In the genomic region with DNA sequence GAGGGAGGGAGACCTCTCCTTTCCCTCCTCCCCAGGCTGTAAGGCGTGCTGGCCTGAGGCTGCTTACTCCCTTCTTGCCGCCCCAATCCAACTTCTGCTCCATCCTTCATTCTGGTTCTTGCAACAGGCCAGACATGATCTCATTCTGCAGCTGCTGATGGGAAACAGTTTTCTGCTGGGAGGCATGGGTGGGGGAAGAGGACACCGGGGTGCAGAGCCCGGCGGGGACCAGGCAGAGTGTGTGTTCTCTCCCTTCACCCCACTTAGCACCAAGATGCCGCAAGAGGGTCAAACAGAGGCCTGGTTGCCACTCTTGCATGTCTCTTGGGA, we compare ENCODE assay signal across 9 cellular contexts. TPM values are rescaled to one million over a fixed set of nuclear protein-coding genes. Genes with fewer than 3 reads are reported as not detected.
DNase-seq lines count a peak whose midpoint lies in the region; ATAC-seq and TF ChIP-seq lines count a peak whose summit lies in the region.
"Had no signal": no experiment of that assay in that cellular context is flagged by ENCODE, and none has a peak within 500 bp of the region (broad histone marks: within the 10 kb centered on the region; RNA-seq: fewer than 3 reads in every experiment).

No MANE protein-coding gene starts in this region.

- peaks cover 0 to 14% (median 3%) of the 10 kb centered on the region in 11 experiments; a peak in 10 of 22 replicates for H3K36me3 ChIP-seq in BLaER1 treated with 17β-estradiol and CSF1 and Interleukin-3, amounts not matched to agents 10 nM and 100 nM
- no peaks in the 10 kb centered on the region for H3K36me3 ChIP-seq in HUES6 (ENCODE audit: control insufficient read depth, insufficient read depth, low read length)

- peak overlapping the region in 10 of 11 experiments; percentile 69 to 89 (median 80); a peak in 16 of 22 replicates for H3K9ac ChIP-seq in BLaER1 treated with 17β-estradiol and CSF1 and Interleukin-3, amounts not matched to agents 10 nM and 100 nM
- H3K9ac ChIP-seq in HUES6 (ENCODE audit: low read length), result no peak overlapping the region

- no peaks in the 10 kb centered on the region for H3K9me3 Mint-ChIP-seq in natural killer cell

- DNase-seq in astrocyte of the cerebellum (ENCODE audit: low read depth) (no peak), natural killer cell (no peak), NCI-H345 treated with DMSO at 0.1 percent for 48 hours (lab: John Stamatoyannopoulos, UW; ENCODE audit: unreplicated experiment) (no peak), NCI-H2171 treated with DMSO at 0.1 percent for 48 hours (lab: John Stamatoyannopoulos, UW) (no peak), NCI-H1092 (lab: John Stamatoyannopoulos, UW) (no peak), GM20000 (ENCODE audit: low spot score) (no peak)

- no peak for ATAC-seq in natural killer cell

- peaks cover 10 to 23% of the 10 kb centered on the region in 2 donors for H3K4me1 Mint-ChIP-seq in natural killer cell

- H3K4me3 Mint-ChIP-seq in natural killer cell, result peak overlapping the region; percentile 81

- H3K27me3 Mint-ChIP-seq in natural killer cell (ENCODE audit: low read depth in 2 of 2), result no peaks in the 10 kb centered on the region

- TF ChIP-seq CTCF in astrocyte of the cerebellum (IDR thresholded peaks at IDR 0.05; ENCODE audit: low read depth, low read length, missing control alignments), result no peak
- TF ChIP-seq CTCF in natural killer cell (IDR thresholded peaks at IDR 0.05), result no peak
- no peak for TF ChIP-seq CTCF in GM20000 (IDR thresholded peaks at IDR 0.05; ENCODE audit: extremely low read depth, missing control alignments)

- intact Hi-C loops in natural killer cell (cut with micrococcal nuclease), result no loop called here

- H3K27ac Mint-ChIP-seq in natural killer cell, result peak overlapping the region in 1 of 2 donors; percentile 93

- no peaks in the 10 kb centered on the region; a peak in 1 of 22 replicates for H3K27me3 ChIP-seq in BLaER1 treated with 17β-estradiol and CSF1 and Interleukin-3, amounts not matched to agents 10 nM and 100 nM
- peaks cover 37% of the 10 kb centered on the region for H3K27me3 ChIP-seq in HUES6 (ENCODE audit: control insufficient read depth, insufficient read depth, low read length)

- H3K36me3 Mint-ChIP-seq in natural killer cell, result no peaks in the 10 kb centered on the region

- peak overlapping the region; percentile 63 to 79 (median 74); a peak in 19 of 20 replicates for H3K4me3 ChIP-seq in BLaER1 treated with 17β-estradiol and CSF1 and Interleukin-3, amounts not matched to agents 10 nM and 100 nM
- H3K4me3 ChIP-seq in HUES6 (ENCODE audit: low read depth, low read length) (peak overlapping the region; percentile 74; the same call in 1 of the 2 replicates), astrocyte of the cerebellum (ENCODE audit: low read depth, low read length) (peak overlapping the region; percentile 66)

- H4K20me1 ChIP-seq in BLaER1 treated with 17β-estradiol and CSF1 and Interleukin-3, amounts not matched to agents 10 nM and 100 nM, result peaks cover 18 to 67% (median 49%) of the 10 kb centered on the region in 11 experiments; a peak in 19 of 22 replicates

- H3K27ac ChIP-seq in BLaER1 treated with 17β-estradiol and CSF1 and Interleukin-3, amounts not matched to agents 10 nM and 100 nM, result no peak overlapping the region; a peak in 1 of 22 replicates
- no peak overlapping the region for H3K27ac ChIP-seq in HUES6 (ENCODE audit: low read depth, low read length)

- peak overlapping the region; percentile 96 to 100 (median 98) for H3K4me2 ChIP-seq in BLaER1 treated with 17β-estradiol and CSF1 and Interleukin-3, amounts not matched to agents 10 nM and 100 nM

- peaks cover 32 to 47% (median 40%) of the 10 kb centered on the region in 10 experiments for H3K4me1 ChIP-seq in BLaER1 treated with 17β-estradiol and CSF1 and Interleukin-3, amounts not matched to agents 10 nM and 100 nM
- peaks cover 14% of the 10 kb centered on the region for H3K4me1 ChIP-seq in HUES6 (ENCODE audit: control insufficient read depth, insufficient read depth, low read length)

- in situ Hi-C loops in astrocyte of the cerebellum (cut with HindIII; ENCODE audit: low sequenced_read_pairs), result no loop called here

- no peaks in the 10 kb centered on the region for H3K9me3 ChIP-seq in BLaER1 treated with 17β-estradiol and CSF1 and Interleukin-3, amounts not matched to agents 10 nM and 100 nM (replicated peaks in 1 of 11)
- no peaks in the 10 kb centered on the region for H3K9me3 ChIP-seq in HUES6 (ENCODE audit: control insufficient read depth, insufficient read depth, low read depth, low read length)

RNA-seq across cellular contexts. Expression of a gene that starts 1.4 kb away (rescaled TPM):
- 10 to 100 TPM; 25.7 to 33.0 (median 26.2) TPM for total RNA-seq in natural killer cell

RNA-seq across cellular contexts. Expression of a gene that starts 2.8 kb away (rescaled TPM):
- not detected for total RNA-seq in natural killer cell

RNA-seq across cellular contexts. Expression of a gene that starts 7.9 kb away (rescaled TPM):
- total RNA-seq in natural killer cell, result not detected
- total RNA-seq: SK-MEL-5 had no signal

RNA-seq across cellular contexts. Expression of a gene that starts 15.6 kb away (rescaled TPM):
- 10 to 100 TPM; 30.8 to 37.0 (median 33.7) TPM for total RNA-seq in natural killer cell

RNA-seq across cellular contexts. Expression of a gene that starts 33.1 kb away (rescaled TPM):
- total RNA-seq in natural killer cell, result under 1 TPM; 0.54 to 0.84 (median 0.55) TPM
